ENCODE assay signal across 1 cellular context in the genomic region with DNA sequence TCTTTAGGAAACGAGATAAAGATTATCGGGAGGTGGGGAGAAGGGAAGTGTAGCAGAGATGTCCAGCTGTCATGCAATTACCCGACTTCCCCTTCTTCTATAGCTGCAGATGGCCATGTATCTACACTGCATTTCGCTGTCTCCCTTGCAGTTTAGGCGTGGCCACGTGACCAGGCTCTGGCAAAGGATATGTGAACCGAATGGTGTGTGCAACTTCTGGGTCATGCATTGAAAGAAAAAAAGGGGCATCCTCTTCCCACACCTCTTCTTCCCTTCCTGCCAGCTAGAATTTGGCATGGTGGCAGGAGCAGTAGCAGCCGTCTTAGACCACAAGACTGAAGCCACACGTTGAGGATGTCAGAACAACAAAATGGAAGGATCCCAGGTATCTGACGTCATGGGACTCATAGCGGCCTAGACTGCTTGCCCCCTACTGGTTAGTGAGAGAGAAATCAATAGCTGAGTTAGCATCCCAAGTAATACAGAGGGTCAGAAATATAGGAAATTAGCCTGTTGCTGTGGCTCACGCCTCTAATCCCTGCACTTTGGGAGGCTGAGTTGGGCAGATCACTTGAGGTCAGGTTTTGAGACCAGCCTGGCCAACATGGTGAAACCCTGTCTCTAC.
TF ChIP-seq lines count a peak whose summit lies in the region.

No MANE protein-coding gene starts in this region.

TF ChIP-seq in HepG2, 621 proteins besides CTCF, POLR2A, EP300 and RAD21 (continued from another document and continues in another):
- TF ChIP-seq, protein P1, sequence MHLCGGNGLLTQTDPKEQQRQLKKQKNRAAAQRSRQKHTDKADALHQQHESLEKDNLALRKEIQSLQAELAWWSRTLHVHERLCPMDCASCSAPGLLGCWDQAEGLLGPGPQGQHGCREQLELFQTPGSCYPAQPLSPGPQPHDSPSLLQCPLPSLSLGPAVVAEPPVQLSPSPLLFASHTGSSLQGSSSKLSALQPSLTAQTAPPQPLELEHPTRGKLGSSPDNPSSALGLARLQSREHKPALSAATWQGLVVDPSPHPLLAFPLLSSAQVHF (CRISPR knock-in tag; IDR thresholded peaks at IDR 0.05): no peak
- TF ChIP-seq XRCC5 (optimal IDR thresholded peaks at IDR 0.05; ENCODE audit: low read length): peak; percentile 86
- TF ChIP-seq, protein P2, sequence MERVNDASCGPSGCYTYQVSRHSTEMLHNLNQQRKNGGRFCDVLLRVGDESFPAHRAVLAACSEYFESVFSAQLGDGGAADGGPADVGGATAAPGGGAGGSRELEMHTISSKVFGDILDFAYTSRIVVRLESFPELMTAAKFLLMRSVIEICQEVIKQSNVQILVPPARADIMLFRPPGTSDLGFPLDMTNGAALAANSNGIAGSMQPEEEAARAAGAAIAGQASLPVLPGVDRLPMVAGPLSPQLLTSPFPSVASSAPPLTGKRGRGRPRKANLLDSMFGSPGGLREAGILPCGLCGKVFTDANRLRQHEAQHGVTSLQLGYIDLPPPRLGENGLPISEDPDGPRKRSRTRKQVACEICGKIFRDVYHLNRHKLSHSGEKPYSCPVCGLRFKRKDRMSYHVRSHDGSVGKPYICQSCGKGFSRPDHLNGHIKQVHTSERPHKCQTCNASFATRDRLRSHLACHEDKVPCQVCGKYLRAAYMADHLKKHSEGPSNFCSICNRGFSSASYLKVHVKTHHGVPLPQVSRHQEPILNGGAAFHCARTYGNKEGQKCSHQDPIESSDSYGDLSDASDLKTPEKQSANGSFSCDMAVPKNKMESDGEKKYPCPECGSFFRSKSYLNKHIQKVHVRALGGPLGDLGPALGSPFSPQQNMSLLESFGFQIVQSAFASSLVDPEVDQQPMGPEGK (CRISPR knock-in tag; IDR thresholded peaks at IDR 0.05): no peak
- TF ChIP-seq, protein P3, sequence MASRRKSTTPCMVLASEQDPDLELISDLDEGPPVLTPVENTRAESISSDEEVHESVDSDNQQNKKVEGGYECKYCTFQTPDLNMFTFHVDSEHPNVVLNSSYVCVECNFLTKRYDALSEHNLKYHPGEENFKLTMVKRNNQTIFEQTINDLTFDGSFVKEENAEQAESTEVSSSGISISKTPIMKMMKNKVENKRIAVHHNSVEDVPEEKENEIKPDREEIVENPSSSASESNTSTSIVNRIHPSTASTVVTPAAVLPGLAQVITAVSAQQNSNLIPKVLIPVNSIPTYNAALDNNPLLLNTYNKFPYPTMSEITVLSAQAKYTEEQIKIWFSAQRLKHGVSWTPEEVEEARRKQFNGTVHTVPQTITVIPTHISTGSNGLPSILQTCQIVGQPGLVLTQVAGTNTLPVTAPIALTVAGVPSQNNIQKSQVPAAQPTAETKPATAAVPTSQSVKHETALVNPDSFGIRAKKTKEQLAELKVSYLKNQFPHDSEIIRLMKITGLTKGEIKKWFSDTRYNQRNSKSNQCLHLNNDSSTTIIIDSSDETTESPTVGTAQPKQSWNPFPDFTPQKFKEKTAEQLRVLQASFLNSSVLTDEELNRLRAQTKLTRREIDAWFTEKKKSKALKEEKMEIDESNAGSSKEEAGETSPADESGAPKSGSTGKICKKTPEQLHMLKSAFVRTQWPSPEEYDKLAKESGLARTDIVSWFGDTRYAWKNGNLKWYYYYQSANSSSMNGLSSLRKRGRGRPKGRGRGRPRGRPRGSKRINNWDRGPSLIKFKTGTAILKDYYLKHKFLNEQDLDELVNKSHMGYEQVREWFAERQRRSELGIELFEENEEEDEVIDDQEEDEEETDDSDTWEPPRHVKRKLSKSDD (CRISPR knock-in tag; IDR thresholded peaks at IDR 0.05; ENCODE audit: low read depth): 0 out of 2 replicates have a peak, but pooled peaks have one; percentile 57
- peak; percentile 83 for TF ChIP-seq HOXA3 (CRISPR knock-in tag; IDR thresholded peaks at IDR 0.05)
- peak; percentile 83 for TF ChIP-seq ZBTB21 (CRISPR knock-in tag; IDR thresholded peaks at IDR 0.05)
- TF ChIP-seq, protein P4, sequence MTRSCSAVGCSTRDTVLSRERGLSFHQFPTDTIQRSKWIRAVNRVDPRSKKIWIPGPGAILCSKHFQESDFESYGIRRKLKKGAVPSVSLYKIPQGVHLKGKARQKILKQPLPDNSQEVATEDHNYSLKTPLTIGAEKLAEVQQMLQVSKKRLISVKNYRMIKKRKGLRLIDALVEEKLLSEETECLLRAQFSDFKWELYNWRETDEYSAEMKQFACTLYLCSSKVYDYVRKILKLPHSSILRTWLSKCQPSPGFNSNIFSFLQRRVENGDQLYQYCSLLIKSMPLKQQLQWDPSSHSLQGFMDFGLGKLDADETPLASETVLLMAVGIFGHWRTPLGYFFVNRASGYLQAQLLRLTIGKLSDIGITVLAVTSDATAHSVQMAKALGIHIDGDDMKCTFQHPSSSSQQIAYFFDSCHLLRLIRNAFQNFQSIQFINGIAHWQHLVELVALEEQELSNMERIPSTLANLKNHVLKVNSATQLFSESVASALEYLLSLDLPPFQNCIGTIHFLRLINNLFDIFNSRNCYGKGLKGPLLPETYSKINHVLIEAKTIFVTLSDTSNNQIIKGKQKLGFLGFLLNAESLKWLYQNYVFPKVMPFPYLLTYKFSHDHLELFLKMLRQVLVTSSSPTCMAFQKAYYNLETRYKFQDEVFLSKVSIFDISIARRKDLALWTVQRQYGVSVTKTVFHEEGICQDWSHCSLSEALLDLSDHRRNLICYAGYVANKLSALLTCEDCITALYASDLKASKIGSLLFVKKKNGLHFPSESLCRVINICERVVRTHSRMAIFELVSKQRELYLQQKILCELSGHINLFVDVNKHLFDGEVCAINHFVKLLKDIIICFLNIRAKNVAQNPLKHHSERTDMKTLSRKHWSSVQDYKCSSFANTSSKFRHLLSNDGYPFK (CRISPR knock-in tag; IDR thresholded peaks at IDR 0.05; ENCODE audit: borderline replicate concordance): no peak
- TF ChIP-seq, protein P5, sequence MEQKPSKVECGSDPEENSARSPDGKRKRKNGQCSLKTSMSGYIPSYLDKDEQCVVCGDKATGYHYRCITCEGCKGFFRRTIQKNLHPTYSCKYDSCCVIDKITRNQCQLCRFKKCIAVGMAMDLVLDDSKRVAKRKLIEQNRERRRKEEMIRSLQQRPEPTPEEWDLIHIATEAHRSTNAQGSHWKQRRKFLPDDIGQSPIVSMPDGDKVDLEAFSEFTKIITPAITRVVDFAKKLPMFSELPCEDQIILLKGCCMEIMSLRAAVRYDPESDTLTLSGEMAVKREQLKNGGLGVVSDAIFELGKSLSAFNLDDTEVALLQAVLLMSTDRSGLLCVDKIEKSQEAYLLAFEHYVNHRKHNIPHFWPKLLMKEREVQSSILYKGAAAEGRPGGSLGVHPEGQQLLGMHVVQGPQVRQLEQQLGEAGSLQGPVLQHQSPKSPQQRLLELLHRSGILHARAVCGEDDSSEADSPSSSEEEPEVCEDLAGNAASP (CRISPR knock-in tag; IDR thresholded peaks at IDR 0.05; ENCODE audit: borderline replicate concordance): no peak
- no peak for TF ChIP-seq TMF1 (CRISPR knock-in tag; IDR thresholded peaks at IDR 0.05; ENCODE audit: low read depth)
- no peak for TF ChIP-seq ZNF432 (CRISPR knock-in tag; IDR thresholded peaks at IDR 0.05; ENCODE audit: borderline replicate concordance)
- TF ChIP-seq RBM22 (optimal IDR thresholded peaks at IDR 0.05; ENCODE audit: low read length): no peak
- TF ChIP-seq SMARCE1 (IDR thresholded peaks at IDR 0.05; ENCODE audit: borderline replicate concordance): no peak
- no peak for TF ChIP-seq SIX1 (CRISPR knock-in tag; IDR thresholded peaks at IDR 0.05; ENCODE audit: borderline replicate concordance)
- TF ChIP-seq, protein P6, sequence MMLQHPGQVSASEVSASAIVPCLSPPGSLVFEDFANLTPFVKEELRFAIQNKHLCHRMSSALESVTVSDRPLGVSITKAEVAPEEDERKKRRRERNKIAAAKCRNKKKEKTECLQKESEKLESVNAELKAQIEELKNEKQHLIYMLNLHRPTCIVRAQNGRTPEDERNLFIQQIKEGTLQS (CRISPR knock-in tag; IDR thresholded peaks at IDR 0.05): peak; percentile 47; the same call in 1 of the 2 replicates
- no peak for TF ChIP-seq KDM5B (CRISPR knock-in tag; IDR thresholded peaks at IDR 0.05; ENCODE audit: borderline replicate concordance)
- TF ChIP-seq FOSL1 (CRISPR knock-in tag; IDR thresholded peaks at IDR 0.05; ENCODE audit: borderline replicate concordance): no peak
- TF ChIP-seq, protein P7, sequence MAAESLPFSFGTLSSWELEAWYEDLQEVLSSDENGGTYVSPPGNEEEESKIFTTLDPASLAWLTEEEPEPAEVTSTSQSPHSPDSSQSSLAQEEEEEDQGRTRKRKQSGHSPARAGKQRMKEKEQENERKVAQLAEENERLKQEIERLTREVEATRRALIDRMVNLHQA (CRISPR knock-in tag; IDR thresholded peaks at IDR 0.05): no peak
- TF ChIP-seq ZFX (CRISPR knock-in tag; IDR thresholded peaks at IDR 0.05; ENCODE audit: low read depth): peak; percentile 23; the same call in 1 of the 2 replicates
- no peak for TF ChIP-seq KDM1A (CRISPR knock-in tag; IDR thresholded peaks at IDR 0.05)
- TF ChIP-seq GATAD2A (CRISPR knock-in tag; IDR thresholded peaks at IDR 0.05): no peak
- TF ChIP-seq ZNF713 (CRISPR knock-in tag; IDR thresholded peaks at IDR 0.05): no peak
- TF ChIP-seq POLR2G (IDR thresholded peaks at IDR 0.05; ENCODE audit: low read depth, low read length): no peak
- TF ChIP-seq AGO2 (optimal IDR thresholded peaks at IDR 0.05; ENCODE audit: low read depth, low read length): no peak
- TF ChIP-seq, protein P8, sequence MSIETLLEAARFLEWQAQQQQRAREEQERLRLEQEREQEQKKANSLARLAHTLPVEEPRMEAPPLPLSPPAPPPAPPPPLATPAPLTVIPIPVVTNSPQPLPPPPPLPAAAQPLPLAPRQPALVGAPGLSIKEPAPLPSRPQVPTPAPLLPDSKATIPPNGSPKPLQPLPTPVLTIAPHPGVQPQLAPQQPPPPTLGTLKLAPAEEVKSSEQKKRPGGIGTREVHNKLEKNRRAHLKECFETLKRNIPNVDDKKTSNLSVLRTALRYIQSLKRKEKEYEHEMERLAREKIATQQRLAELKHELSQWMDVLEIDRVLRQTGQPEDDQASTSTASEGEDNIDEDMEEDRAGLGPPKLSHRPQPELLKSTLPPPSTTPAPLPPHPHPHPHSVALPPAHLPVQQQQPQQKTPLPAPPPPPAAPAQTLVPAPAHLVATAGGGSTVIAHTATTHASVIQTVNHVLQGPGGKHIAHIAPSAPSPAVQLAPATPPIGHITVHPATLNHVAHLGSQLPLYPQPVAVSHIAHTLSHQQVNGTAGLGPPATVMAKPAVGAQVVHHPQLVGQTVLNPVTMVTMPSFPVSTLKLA (IDR thresholded peaks at IDR 0.05): no peak
- TF ChIP-seq KAT2B (IDR thresholded peaks at IDR 0.05; ENCODE audit: borderline replicate concordance, low read depth, low read length): no peak
- TF ChIP-seq ZFP37 (CRISPR knock-in tag; IDR thresholded peaks at IDR 0.05; ENCODE audit: borderline replicate concordance): no peak
- TF ChIP-seq PPARG (CRISPR knock-in tag; conservative IDR thresholded peaks at IDR 0.05): no peak
- TF ChIP-seq KMT2B (CRISPR knock-in tag; IDR thresholded peaks at IDR 0.05): no peak
- TF ChIP-seq, protein P9, sequence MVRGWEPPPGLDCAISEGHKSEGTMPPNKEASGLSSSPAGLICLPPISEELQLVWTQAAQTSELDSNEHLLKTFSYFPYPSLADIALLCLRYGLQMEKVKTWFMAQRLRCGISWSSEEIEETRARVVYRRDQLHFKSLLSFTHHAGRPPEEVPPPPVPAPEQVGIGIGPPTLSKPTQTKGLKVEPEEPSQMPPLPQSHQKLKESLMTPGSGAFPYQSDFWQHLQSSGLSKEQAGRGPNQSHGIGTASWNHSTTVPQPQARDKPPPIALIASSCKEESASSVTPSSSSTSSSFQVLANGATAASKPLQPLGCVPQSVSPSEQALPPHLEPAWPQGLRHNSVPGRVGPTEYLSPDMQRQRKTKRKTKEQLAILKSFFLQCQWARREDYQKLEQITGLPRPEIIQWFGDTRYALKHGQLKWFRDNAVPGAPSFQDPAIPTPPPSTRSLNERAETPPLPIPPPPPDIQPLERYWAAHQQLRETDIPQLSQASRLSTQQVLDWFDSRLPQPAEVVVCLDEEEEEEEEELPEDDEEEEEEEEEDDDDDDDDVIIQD (CRISPR knock-in tag; IDR thresholded peaks at IDR 0.05; ENCODE audit: low read depth): 0 out of 2 replicates have a peak, but pooled peaks have one; percentile 22
- TF ChIP-seq SMARCC2 (IDR thresholded peaks at IDR 0.05): no peak
- TF ChIP-seq SOX6 (IDR thresholded peaks at IDR 0.05): no peak
- no peak for TF ChIP-seq SOX6 (CRISPR knock-in tag; IDR thresholded peaks at IDR 0.05)
- TF ChIP-seq YEATS4 (CRISPR knock-in tag; IDR thresholded peaks at IDR 0.05; ENCODE audit: borderline replicate concordance): no peak
- TF ChIP-seq, protein P10, sequence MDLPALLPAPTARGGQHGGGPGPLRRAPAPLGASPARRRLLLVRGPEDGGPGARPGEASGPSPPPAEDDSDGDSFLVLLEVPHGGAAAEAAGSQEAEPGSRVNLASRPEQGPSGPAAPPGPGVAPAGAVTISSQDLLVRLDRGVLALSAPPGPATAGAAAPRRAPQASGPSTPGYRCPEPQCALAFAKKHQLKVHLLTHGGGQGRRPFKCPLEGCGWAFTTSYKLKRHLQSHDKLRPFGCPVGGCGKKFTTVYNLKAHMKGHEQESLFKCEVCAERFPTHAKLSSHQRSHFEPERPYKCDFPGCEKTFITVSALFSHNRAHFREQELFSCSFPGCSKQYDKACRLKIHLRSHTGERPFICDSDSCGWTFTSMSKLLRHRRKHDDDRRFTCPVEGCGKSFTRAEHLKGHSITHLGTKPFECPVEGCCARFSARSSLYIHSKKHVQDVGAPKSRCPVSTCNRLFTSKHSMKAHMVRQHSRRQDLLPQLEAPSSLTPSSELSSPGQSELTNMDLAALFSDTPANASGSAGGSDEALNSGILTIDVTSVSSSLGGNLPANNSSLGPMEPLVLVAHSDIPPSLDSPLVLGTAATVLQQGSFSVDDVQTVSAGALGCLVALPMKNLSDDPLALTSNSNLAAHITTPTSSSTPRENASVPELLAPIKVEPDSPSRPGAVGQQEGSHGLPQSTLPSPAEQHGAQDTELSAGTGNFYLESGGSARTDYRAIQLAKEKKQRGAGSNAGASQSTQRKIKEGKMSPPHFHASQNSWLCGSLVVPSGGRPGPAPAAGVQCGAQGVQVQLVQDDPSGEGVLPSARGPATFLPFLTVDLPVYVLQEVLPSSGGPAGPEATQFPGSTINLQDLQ (CRISPR knock-in tag; IDR thresholded peaks at IDR 0.05): no peak
- TF ChIP-seq, protein P11, sequence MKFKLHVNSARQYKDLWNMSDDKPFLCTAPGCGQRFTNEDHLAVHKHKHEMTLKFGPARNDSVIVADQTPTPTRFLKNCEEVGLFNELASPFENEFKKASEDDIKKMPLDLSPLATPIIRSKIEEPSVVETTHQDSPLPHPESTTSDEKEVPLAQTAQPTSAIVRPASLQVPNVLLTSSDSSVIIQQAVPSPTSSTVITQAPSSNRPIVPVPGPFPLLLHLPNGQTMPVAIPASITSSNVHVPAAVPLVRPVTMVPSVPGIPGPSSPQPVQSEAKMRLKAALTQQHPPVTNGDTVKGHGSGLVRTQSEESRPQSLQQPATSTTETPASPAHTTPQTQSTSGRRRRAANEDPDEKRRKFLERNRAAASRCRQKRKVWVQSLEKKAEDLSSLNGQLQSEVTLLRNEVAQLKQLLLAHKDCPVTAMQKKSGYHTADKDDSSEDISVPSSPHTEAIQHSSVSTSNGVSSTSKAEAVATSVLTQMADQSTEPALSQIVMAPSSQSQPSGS (CRISPR knock-in tag; IDR thresholded peaks at IDR 0.05): peak; percentile 87; the same call in 1 of the 2 replicates
- TF ChIP-seq ZNF788 (CRISPR knock-in tag; IDR thresholded peaks at IDR 0.05; ENCODE audit: borderline replicate concordance): no peak
- TF ChIP-seq ZNF724P (CRISPR knock-in tag; IDR thresholded peaks at IDR 0.05; ENCODE audit: borderline replicate concordance): no peak
- no peak for TF ChIP-seq ZNF841 (CRISPR knock-in tag; IDR thresholded peaks at IDR 0.05; ENCODE audit: borderline replicate concordance)
- no peak for TF ChIP-seq ZNF232 (CRISPR knock-in tag; IDR thresholded peaks at IDR 0.05; ENCODE audit: borderline replicate concordance)
- TF ChIP-seq MAFK (conservative IDR thresholded peaks at IDR 0.05 in 1 of 2, IDR thresholded peaks at IDR 0.05 in 1 of 2; ENCODE audit: low read length in 2 of 2): no peak
- TF ChIP-seq RFXANK (CRISPR knock-in tag; IDR thresholded peaks at IDR 0.05): no peak
- 0 out of 2 replicates have a peak, but pooled peaks have one; percentile 9 for TF ChIP-seq JUND (CRISPR knock-in tag; IDR thresholded peaks at IDR 0.05)
- TF ChIP-seq ZNF562 (CRISPR knock-in tag; IDR thresholded peaks at IDR 0.05; ENCODE audit: borderline replicate concordance): no peak
